In genomic region chr3:65785065-65785645, GRCh38 we compare ENCODE assay signal across 1 cellular context.
TF ChIP-seq lines count a peak whose summit lies in the region.

No MANE protein-coding gene starts in this region.

TF ChIP-seq in HEK293, 187 proteins besides CTCF, POLR2A, EP300 and RAD21 (continued from another document):
- no peak for TF ChIP-seq ZNF560 (tag by site-specific recombination; IDR thresholded peaks at IDR 0.05; ENCODE audit: borderline replicate concordance)
- peak; percentile 41; the same call in 1 of the 2 replicates for TF ChIP-seq ZNF660 (tag by site-specific recombination; IDR thresholded peaks at IDR 0.05)
- TF ChIP-seq ZNF184 (tag by site-specific recombination; IDR thresholded peaks at IDR 0.05) = no peak
- TF ChIP-seq ZBTB6 (tag by site-specific recombination; IDR thresholded peaks at IDR 0.05) = no peak
- no peak for TF ChIP-seq ZNF792 (tag by site-specific recombination; IDR thresholded peaks at IDR 0.05)
- no peak for TF ChIP-seq MZF1 (tag by site-specific recombination; IDR thresholded peaks at IDR 0.05; ENCODE audit: borderline replicate concordance)
- TF ChIP-seq ZNF654 (tag by site-specific recombination; IDR thresholded peaks at IDR 0.05; ENCODE audit: low read depth) = peak; percentile 75
- TF ChIP-seq ZNF555 (tag by site-specific recombination; conservative IDR thresholded peaks at IDR 0.05) = no peak
- TF ChIP-seq ZNF112 (tag by site-specific recombination; IDR thresholded peaks at IDR 0.05) = no peak
- no peak for TF ChIP-seq ZNF121 (tag by site-specific recombination; IDR thresholded peaks at IDR 0.05)
